ENCODE assay signal across 1 cellular context in the genomic region with DNA sequence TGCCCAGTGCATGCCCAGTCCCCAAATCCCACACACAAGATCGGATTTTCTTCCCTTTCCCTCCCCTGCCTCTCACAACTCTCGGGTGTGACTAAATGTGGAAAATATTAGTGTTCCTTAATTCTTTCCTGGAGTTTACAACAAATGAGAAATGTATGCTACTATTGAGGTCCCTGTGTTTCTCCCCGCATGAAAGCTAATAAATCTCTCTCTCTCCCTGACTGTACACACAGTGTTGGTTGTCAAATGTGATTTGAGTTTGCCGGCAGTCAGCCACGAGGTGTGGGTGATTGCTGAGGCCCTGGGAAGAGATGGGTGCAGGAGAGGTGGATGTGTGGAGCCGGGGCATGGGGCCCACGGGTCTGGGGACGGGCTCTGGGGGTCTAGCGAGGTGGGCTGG.
TF ChIP-seq lines count a peak whose summit lies in the region.

No MANE protein-coding gene starts in this region.

TF ChIP-seq in HCT116, 20 proteins besides CTCF, POLR2A, EP300 and RAD21 (continued from another document):
- TF ChIP-seq, protein P1, sequence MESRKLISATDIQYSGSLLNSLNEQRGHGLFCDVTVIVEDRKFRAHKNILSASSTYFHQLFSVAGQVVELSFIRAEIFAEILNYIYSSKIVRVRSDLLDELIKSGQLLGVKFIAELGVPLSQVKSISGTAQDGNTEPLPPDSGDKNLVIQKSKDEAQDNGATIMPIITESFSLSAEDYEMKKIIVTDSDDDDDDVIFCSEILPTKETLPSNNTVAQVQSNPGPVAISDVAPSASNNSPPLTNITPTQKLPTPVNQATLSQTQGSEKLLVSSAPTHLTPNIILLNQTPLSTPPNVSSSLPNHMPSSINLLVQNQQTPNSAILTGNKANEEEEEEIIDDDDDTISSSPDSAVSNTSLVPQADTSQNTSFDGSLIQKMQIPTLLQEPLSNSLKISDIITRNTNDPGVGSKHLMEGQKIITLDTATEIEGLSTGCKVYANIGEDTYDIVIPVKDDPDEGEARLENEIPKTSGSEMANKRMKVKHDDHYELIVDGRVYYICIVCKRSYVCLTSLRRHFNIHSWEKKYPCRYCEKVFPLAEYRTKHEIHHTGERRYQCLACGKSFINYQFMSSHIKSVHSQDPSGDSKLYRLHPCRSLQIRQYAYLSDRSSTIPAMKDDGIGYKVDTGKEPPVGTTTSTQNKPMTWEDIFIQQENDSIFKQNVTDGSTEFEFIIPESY (IDR thresholded peaks at IDR 0.05; ENCODE audit: extremely low read depth, insufficient replicate concordance, low read length): no peak
- TF ChIP-seq EGR1 (IDR thresholded peaks at IDR 0.05; ENCODE audit: low read depth) (no peak), EZH2 (IDR thresholded peaks at IDR 0.05) (no peak), TCF7L2 (IDR thresholded peaks at IDR 0.05; ENCODE audit: borderline replicate concordance, extremely low read depth, insufficient read depth, insufficient read length) (no peak)
